Comparison of ENCODE assay signal across 1 cellular context in genomic region chr6:84059082-84059481, GRCh38.
TF ChIP-seq lines count a peak whose summit lies in the region.

No MANE protein-coding gene starts in this region.

TF ChIP-seq in K562, 482 proteins besides CTCF, POLR2A, EP300 and RAD21 (continued from another document):
- TF ChIP-seq ZNF639 (CRISPR knock-in tag; conservative IDR thresholded peaks at IDR 0.05 in 1 of 2, IDR thresholded peaks at IDR 0.05 in 1 of 2) = no peak
- 0 out of 2 replicates have a peak, but pooled peaks have one; percentile 23 for TF ChIP-seq POLR2AphosphoS5 (IDR thresholded peaks at IDR 0.05; ENCODE audit: control insufficient read depth, insufficient read depth, low read depth, low read length)
- no peak for TF ChIP-seq MYNN (IDR thresholded peaks at IDR 0.05)
- no peak for TF ChIP-seq MYNN (CRISPR knock-in tag; IDR thresholded peaks at IDR 0.05)
- TF ChIP-seq ATF4 (CRISPR knock-in tag; IDR thresholded peaks at IDR 0.05) = no peak
- no peak for TF ChIP-seq ZNF41 (CRISPR knock-in tag; conservative IDR thresholded peaks at IDR 0.05)
- no peak for TF ChIP-seq ARID2 (IDR thresholded peaks at IDR 0.05)
- TF ChIP-seq PYGO2 (tag; IDR thresholded peaks at IDR 0.05) = no peak
- peak; percentile 100 for TF ChIP-seq NFIC (IDR thresholded peaks at IDR 0.05)
- no peak for TF ChIP-seq CCNT2 (IDR thresholded peaks at IDR 0.05; ENCODE audit: borderline replicate concordance, extremely low read depth, insufficient read length, low read depth, low read length)
- TF ChIP-seq ZNF76 (CRISPR knock-in tag; IDR thresholded peaks at IDR 0.05; ENCODE audit: borderline replicate concordance) = no peak
- no peak for TF ChIP-seq SAFB2 (IDR thresholded peaks at IDR 0.05; ENCODE audit: borderline replicate concordance, low read depth, low read length, severe bottlenecking)
- TF ChIP-seq PHF21A (IDR thresholded peaks at IDR 0.05; ENCODE audit: borderline replicate concordance, low read depth) = no peak
- TF ChIP-seq ZNF780A (CRISPR knock-in tag; IDR thresholded peaks at IDR 0.05) = no peak
- TF ChIP-seq TBP (optimal IDR thresholded peaks at IDR 0.05; ENCODE audit: low read depth, low read length) = no peak
- TF ChIP-seq TRIM28 (IDR thresholded peaks at IDR 0.05) = no peak
- TF ChIP-seq IRF2 (CRISPR knock-in tag; IDR thresholded peaks at IDR 0.05) = no peak
- 0 out of 2 replicates have a peak, but pooled peaks have one; percentile 16 for TF ChIP-seq MTA3 (IDR thresholded peaks at IDR 0.05; ENCODE audit: borderline replicate concordance)
- no peak for TF ChIP-seq STAT5A (IDR thresholded peaks at IDR 0.05; ENCODE audit: borderline replicate concordance, low read length)
- TF ChIP-seq MGA (IDR thresholded peaks at IDR 0.05) = no peak
- TF ChIP-seq HMG20B (CRISPR knock-in tag; IDR thresholded peaks at IDR 0.05) = no peak
- TF ChIP-seq HDAC6 (IDR thresholded peaks at IDR 0.05; ENCODE audit: low read depth, low read length) = no peak
- no peak for TF ChIP-seq ZNF174 (CRISPR knock-in tag; IDR thresholded peaks at IDR 0.05)
- no peak for TF ChIP-seq NFXL1 (CRISPR knock-in tag; IDR thresholded peaks at IDR 0.05)
- TF ChIP-seq WHSC1 (IDR thresholded peaks at IDR 0.05; ENCODE audit: low read length) = no peak
- no peak for TF ChIP-seq NFRKB (IDR thresholded peaks at IDR 0.05; ENCODE audit: low read depth)
- no peak for TF ChIP-seq SAFB (IDR thresholded peaks at IDR 0.05; ENCODE audit: borderline replicate concordance, low read depth, low read length)
- TF ChIP-seq SETDB1 (IDR thresholded peaks at IDR 0.05; ENCODE audit: low read length) = no peak
- no peak for TF ChIP-seq TSC22D4 (tag; IDR thresholded peaks at IDR 0.05)
- no peak for TF ChIP-seq U2AF1 (optimal IDR thresholded peaks at IDR 0.05; ENCODE audit: low read depth, low read length)
- TF ChIP-seq CREBBP (IDR thresholded peaks at IDR 0.05; ENCODE audit: low read depth, low read length) = no peak
- TF ChIP-seq NCOR1 (IDR thresholded peaks at IDR 0.05) = peak; percentile 58; the same call in 1 of the 2 replicates
- no peak for TF ChIP-seq SMARCE1 (IDR thresholded peaks at IDR 0.05)
